In the genomic region with DNA sequence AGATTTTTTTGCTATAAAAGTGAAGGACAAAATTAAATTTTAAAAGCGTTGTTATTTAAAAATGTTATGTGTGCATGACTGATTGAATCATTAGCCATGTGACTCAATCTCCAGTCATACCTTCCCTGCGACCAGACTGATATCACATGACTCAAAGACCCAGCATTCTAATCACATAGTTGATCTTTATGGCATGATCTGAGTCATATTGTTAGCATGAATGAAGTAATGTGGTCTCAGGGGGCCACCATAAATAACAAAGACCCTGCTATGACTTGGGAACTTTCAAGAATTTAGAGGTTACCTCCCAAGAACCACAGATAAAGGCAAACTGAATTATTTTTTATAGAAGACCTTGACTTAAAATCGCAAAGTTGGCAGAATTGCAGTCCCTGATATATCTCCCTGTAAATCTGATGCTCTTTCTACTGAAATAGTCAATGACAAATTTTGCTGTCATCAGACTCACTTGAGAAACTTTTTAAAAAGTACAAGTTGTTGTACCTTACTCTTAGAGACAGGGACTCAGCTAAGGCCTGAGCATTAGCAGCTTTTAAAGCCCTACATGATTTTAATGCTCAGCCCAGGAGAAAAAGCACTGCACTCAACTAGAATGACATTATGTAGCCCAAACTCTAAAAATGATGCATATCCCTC, we compare ENCODE assay signal across 13 cellular contexts.
DNase-seq lines count a peak whose midpoint lies in the region; ATAC-seq, FAIRE-seq and TF ChIP-seq lines count a peak whose summit lies in the region.
"Had no signal": no experiment of that assay in that cellular context is flagged by ENCODE, and none has a peak within 500 bp of the region (broad histone marks: within the 10 kb centered on the region; RNA-seq: fewer than 3 reads in every experiment).

No MANE protein-coding gene starts in this region.

- ATAC-seq in GM18909 (IDR thresholded peaks at IDR 0.05; ENCODE audit: poor library complexity, unreplicated experiment) (peak; percentile 42), left ventricle myocardium superior (no peak)
- ATAC-seq: activated CD8-positive, alpha-beta memory T cell treated with anti-CD3 and anti-CD28 coated beads, Interleukin-2, amount 10 ng/mL, durations not matched to agents 7 days and 5 days; K562 had no signal

- H3K36me3 Mint-ChIP-seq in activated CD4-positive, alpha-beta T cell treated with anti-CD3 and anti-CD28 coated beads, Interleukin-2, amount 10 ng/mL, durations not matched to agents 24 days and 14 days (ENCODE audit: low read depth): no peaks in the 10 kb centered on the region
- H3K36me3 Mint-ChIP-seq: activated CD8-positive, alpha-beta memory T cell treated with anti-CD3 and anti-CD28 coated beads, Interleukin-2, amount 10 ng/mL, durations not matched to agents 7 days and 5 days had no signal

- intact Hi-C loops in activated CD4-positive, alpha-beta T cell treated with anti-CD3 and anti-CD28 coated beads, Interleukin-2, amount 10 ng/mL, durations not matched to agents 24 days and 14 days (cut with micrococcal nuclease): no loop called here
- intact Hi-C loops in dorsolateral prefrontal cortex (cut with DNase I) (no loop called here), left ventricle myocardium superior (cut with micrococcal nuclease) (no loop called here)

- no peak overlapping the region for H3K27ac ChIP-seq in dorsolateral prefrontal cortex

- H3K27ac Mint-ChIP-seq in activated CD4-positive, alpha-beta T cell treated with anti-CD3 and anti-CD28 coated beads, Interleukin-2, amount 10 ng/mL, durations not matched to agents 24 days and 14 days: no peak overlapping the region
- H3K27ac Mint-ChIP-seq: activated CD8-positive, alpha-beta memory T cell treated with anti-CD3 and anti-CD28 coated beads, Interleukin-2, amount 10 ng/mL, durations not matched to agents 7 days and 5 days; nephron; T-helper 2 cell treated with Interferon-gamma antibody and Interleukin-4, amounts not matched to agents 5 μg/mL and 100 μg/mL, for 36 hours had no signal

- no peaks in the 10 kb centered on the region for H3K27me3 Mint-ChIP-seq in activated CD4-positive, alpha-beta T cell treated with anti-CD3 and anti-CD28 coated beads, Interleukin-2, amount 10 ng/mL, durations not matched to agents 24 days and 14 days
- H3K27me3 Mint-ChIP-seq: activated CD8-positive, alpha-beta memory T cell treated with anti-CD3 and anti-CD28 coated beads, Interleukin-2, amount 10 ng/mL, durations not matched to agents 7 days and 5 days had no signal

- H3K4me3 ChIP-seq in epithelial cell of proximal tubule (ENCODE audit: low read depth, low read length): no peak overlapping the region
- H3K4me3 ChIP-seq in skeletal muscle cell (ENCODE audit: low read depth, low read length): no peak overlapping the region
- H3K4me3 ChIP-seq in dorsolateral prefrontal cortex: no peak overlapping the region
- H3K4me3 ChIP-seq: K562 had no signal

- peak; percentile 99 for DNase-seq in RCC 7860 (ENCODE audit: low spot score)
- DNase-seq in epithelial cell of proximal tubule (ENCODE audit: low read depth): peak; percentile 79
- peak; percentile 84 for DNase-seq in skeletal muscle cell (ENCODE audit: low read depth)
- DNase-seq in activated CD4-positive, alpha-beta T cell treated with anti-CD3 and anti-CD28 coated beads, Interleukin-2, amount 10 ng/mL, durations not matched to agents 24 days and 14 days: no peak
- DNase-seq in dorsolateral prefrontal cortex: no peak
- DNase-seq in left ventricle myocardium superior: no peak
- no peak for DNase-seq in GM12892 (ENCODE audit: insufficient read length)
- DNase-seq: activated CD8-positive, alpha-beta memory T cell treated with anti-CD3 and anti-CD28 coated beads, Interleukin-2, amount 10 ng/mL, durations not matched to agents 7 days and 5 days; DMS 273 treated with DMSO at 0.1 percent for 48 hours had no signal

- TF ChIP-seq CTCF in epithelial cell of proximal tubule (conservative IDR thresholded peaks at IDR 0.05; ENCODE audit: low read depth, low read length): no peak
- no peak for TF ChIP-seq CTCF in dorsolateral prefrontal cortex (IDR thresholded peaks at IDR 0.05 in 54 of 56, conservative IDR thresholded peaks at IDR 0.05 in 2 of 56; ENCODE audit: low read depth in 1 of 56, partially characterized antibody in 56 of 56)

- peaks cover 0 to 7% (median 0%) of the 10 kb centered on the region in 45 donors for H3K27me3 ChIP-seq in dorsolateral prefrontal cortex

- H3K4me1 Mint-ChIP-seq in activated CD4-positive, alpha-beta T cell treated with anti-CD3 and anti-CD28 coated beads, Interleukin-2, amount 10 ng/mL, durations not matched to agents 24 days and 14 days: no peaks in the 10 kb centered on the region
- H3K4me1 Mint-ChIP-seq: activated CD8-positive, alpha-beta memory T cell treated with anti-CD3 and anti-CD28 coated beads, Interleukin-2, amount 10 ng/mL, durations not matched to agents 7 days and 5 days; nephron had no signal

- no peaks in the 10 kb centered on the region for H3K9me3 Mint-ChIP-seq in activated CD4-positive, alpha-beta T cell treated with anti-CD3 and anti-CD28 coated beads, Interleukin-2, amount 10 ng/mL, durations not matched to agents 24 days and 14 days

- FAIRE-seq in RCC 7860 (lab: Jason Lieb, UNC) (peak; percentile 100), GM12892 (lab: Jason Lieb, UNC) (no peak)
- FAIRE-seq: K562 had no signal

- H3K4me3 Mint-ChIP-seq in activated CD4-positive, alpha-beta T cell treated with anti-CD3 and anti-CD28 coated beads, Interleukin-2, amount 10 ng/mL, durations not matched to agents 24 days and 14 days: no peak overlapping the region
- H3K4me3 Mint-ChIP-seq: activated CD8-positive, alpha-beta memory T cell treated with anti-CD3 and anti-CD28 coated beads, Interleukin-2, amount 10 ng/mL, durations not matched to agents 7 days and 5 days; nephron; T-helper 2 cell treated with Interferon-gamma antibody and Interleukin-4, amounts not matched to agents 5 μg/mL and 100 μg/mL, for 36 hours had no signal

- no peak for TF ChIP-seq POLR2A in GM12892 (IDR thresholded peaks at IDR 0.05; ENCODE audit: low read depth, low read length)

Comparison
In these comparisons a context has a peak if more than half of its experiments do, and no peak if none do; other contexts are left out.
1. DNase-seq: peak in RCC 7860 (single experiment), epithelial cell of proximal tubule (single experiment) and skeletal muscle cell (single experiment); none in activated CD4-positive, alpha-beta T cell treated with anti-CD3 and anti-CD28 coated beads, Interleukin-2, amount 10 ng/mL, durations not matched to agents 24 days and 14 days (single experiment), dorsolateral prefrontal cortex (0 of 10), left ventricle myocardium superior (single experiment) and GM12892 (single experiment).